ENCODE assay signal across 1 cellular context in the genomic region with DNA sequence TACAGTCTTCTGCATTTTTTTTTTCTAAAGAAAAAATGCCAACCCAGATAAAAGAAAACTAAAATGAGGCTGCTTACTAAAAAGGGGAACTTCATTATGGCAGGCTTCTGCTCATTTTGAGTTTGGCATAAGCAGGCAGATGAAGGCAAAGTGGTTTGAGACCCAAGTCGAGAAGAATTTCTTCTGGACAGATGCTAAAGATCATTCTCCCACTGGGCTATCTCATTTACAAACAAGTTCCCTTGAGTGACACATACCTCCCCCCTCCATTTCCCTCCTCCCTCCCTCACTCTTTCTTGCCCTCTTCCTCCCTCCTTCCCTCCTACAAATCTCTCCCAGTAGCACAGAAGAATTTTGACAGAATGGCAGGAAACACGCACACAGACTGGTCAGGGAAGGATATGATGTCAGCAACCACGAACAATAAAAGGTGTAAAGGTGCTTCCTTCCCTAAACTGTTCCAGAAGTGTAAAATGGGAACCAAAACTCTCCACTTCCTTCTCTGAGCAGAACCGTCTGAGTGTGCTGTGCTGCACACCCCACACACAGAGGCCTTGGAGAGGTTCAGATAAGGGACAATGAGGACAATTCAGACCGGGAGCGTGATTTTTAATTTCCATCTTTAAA.
TF ChIP-seq lines count a peak whose summit lies in the region.

No MANE protein-coding gene starts in this region.

TF ChIP-seq in HEK293, 187 proteins besides CTCF, POLR2A, EP300 and RAD21 (continued from another document and continues in another):
- TF ChIP-seq, protein P1, sequence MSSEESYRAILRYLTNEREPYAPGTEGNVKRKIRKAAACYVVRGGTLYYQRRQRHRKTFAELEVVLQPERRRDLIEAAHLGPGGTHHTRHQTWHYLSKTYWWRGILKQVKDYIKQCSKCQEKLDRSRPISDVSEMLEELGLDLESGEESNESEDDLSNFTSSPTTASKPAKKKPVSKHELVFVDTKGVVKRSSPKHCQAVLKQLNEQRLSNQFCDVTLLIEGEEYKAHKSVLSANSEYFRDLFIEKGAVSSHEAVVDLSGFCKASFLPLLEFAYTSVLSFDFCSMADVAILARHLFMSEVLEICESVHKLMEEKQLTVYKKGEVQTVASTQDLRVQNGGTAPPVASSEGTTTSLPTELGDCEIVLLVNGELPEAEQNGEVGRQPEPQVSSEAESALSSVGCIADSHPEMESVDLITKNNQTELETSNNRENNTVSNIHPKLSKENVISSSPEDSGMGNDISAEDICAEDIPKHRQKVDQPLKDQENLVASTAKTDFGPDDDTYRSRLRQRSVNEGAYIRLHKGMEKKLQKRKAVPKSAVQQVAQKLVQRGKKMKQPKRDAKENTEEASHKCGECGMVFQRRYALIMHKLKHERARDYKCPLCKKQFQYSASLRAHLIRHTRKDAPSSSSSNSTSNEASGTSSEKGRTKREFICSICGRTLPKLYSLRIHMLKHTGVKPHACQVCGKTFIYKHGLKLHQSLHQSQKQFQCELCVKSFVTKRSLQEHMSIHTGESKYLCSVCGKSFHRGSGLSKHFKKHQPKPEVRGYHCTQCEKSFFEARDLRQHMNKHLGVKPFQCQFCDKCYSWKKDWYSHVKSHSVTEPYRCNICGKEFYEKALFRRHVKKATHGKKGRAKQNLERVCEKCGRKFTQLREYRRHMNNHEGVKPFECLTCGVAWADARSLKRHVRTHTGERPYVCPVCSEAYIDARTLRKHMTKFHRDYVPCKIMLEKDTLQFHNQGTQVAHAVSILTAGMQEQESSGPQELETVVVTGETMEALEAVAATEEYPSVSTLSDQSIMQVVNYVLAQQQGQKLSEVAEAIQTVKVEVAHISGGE (tag by site-specific recombination; conservative IDR thresholded peaks at IDR 0.05; ENCODE audit: low read depth) = peak; percentile 39; the same call in 1 of the 2 replicates
- TF ChIP-seq ZBTB17 (tag by site-specific recombination; IDR thresholded peaks at IDR 0.05) (peak; percentile 50), SALL2 (tag by site-specific recombination; IDR thresholded peaks at IDR 0.05; ENCODE audit: borderline replicate concordance) (no peak), ZNF416 (tag by site-specific recombination; IDR thresholded peaks at IDR 0.05) (no peak), PRDM4 (tag by site-specific recombination; IDR thresholded peaks at IDR 0.05) (no peak), ZSCAN30 (tag by site-specific recombination; IDR thresholded peaks at IDR 0.05) (no peak), RBAK (tag by site-specific recombination; IDR thresholded peaks at IDR 0.05) (no peak), ZSCAN23 (tag by site-specific recombination; IDR thresholded peaks at IDR 0.05) (no peak), ZFP37 (tag by site-specific recombination; IDR thresholded peaks at IDR 0.05) (no peak), ZNF571 (tag by site-specific recombination; IDR thresholded peaks at IDR 0.05) (no peak), ZNF677 (tag by site-specific recombination; IDR thresholded peaks at IDR 0.05) (no peak), ZNF148 (tag by site-specific recombination; IDR thresholded peaks at IDR 0.05; ENCODE audit: borderline replicate concordance) (no peak), ZNF585B (tag by site-specific recombination; IDR thresholded peaks at IDR 0.05) (no peak), ZNF843 (tag by site-specific recombination; IDR thresholded peaks at IDR 0.05) (no peak), HOXC10 (CRISPR knock-in tag; IDR thresholded peaks at IDR 0.05) (no peak), ZNF214 (tag by site-specific recombination; IDR thresholded peaks at IDR 0.05; ENCODE audit: borderline replicate concordance) (no peak), ZNF596 (tag by site-specific recombination; IDR thresholded peaks at IDR 0.05) (no peak), ZNF354C (tag by site-specific recombination; IDR thresholded peaks at IDR 0.05; ENCODE audit: borderline replicate concordance, low read depth) (no peak), ZNF561 (tag by site-specific recombination; IDR thresholded peaks at IDR 0.05; ENCODE audit: borderline replicate concordance) (no peak), ZNF658 (tag by site-specific recombination; IDR thresholded peaks at IDR 0.05) (no peak), ZNF335 (tag by site-specific recombination; conservative IDR thresholded peaks at IDR 0.05) (no peak), ZNF558 (tag by site-specific recombination; IDR thresholded peaks at IDR 0.05) (no peak), INSM2 (tag by site-specific recombination; IDR thresholded peaks at IDR 0.05) (no peak), ZBTB21 (tag by site-specific recombination; IDR thresholded peaks at IDR 0.05) (peak; percentile 88), ZNF211 (tag by site-specific recombination; IDR thresholded peaks at IDR 0.05; ENCODE audit: low read depth) (no peak), ZNF140 (tag by site-specific recombination; IDR thresholded peaks at IDR 0.05) (no peak), ZNF654 (tag by site-specific recombination; IDR thresholded peaks at IDR 0.05; ENCODE audit: low read depth) (no peak)
- TF ChIP-seq, protein P2, sequence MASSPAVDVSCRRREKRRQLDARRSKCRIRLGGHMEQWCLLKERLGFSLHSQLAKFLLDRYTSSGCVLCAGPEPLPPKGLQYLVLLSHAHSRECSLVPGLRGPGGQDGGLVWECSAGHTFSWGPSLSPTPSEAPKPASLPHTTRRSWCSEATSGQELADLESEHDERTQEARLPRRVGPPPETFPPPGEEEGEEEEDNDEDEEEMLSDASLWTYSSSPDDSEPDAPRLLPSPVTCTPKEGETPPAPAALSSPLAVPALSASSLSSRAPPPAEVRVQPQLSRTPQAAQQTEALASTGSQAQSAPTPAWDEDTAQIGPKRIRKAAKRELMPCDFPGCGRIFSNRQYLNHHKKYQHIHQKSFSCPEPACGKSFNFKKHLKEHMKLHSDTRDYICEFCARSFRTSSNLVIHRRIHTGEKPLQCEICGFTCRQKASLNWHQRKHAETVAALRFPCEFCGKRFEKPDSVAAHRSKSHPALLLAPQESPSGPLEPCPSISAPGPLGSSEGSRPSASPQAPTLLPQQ (tag by site-specific recombination; IDR thresholded peaks at IDR 0.05) = 0 out of 2 replicates have a peak, but pooled peaks have one; percentile 35
- TF ChIP-seq, protein P3, sequence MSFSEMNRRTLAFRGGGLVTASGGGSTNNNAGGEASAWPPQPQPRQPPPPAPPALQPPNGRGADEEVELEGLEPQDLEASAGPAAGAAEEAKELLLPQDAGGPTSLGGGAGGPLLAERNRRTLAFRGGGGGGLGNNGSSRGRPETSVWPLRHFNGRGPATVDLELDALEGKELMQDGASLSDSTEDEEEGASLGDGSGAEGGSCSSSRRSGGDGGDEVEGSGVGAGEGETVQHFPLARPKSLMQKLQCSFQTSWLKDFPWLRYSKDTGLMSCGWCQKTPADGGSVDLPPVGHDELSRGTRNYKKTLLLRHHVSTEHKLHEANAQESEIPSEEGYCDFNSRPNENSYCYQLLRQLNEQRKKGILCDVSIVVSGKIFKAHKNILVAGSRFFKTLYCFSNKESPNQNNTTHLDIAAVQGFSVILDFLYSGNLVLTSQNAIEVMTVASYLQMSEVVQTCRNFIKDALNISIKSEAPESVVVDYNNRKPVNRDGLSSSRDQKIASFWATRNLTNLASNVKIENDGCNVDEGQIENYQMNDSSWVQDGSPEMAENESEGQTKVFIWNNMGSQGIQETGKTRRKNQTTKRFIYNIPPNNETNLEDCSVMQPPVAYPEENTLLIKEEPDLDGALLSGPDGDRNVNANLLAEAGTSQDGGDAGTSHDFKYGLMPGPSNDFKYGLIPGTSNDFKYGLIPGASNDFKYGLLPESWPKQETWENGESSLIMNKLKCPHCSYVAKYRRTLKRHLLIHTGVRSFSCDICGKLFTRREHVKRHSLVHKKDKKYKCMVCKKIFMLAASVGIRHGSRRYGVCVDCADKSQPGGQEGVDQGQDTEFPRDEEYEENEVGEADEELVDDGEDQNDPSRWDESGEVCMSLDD (tag by site-specific recombination; IDR thresholded peaks at IDR 0.05) = no peak
- TF ChIP-seq, protein P4, sequence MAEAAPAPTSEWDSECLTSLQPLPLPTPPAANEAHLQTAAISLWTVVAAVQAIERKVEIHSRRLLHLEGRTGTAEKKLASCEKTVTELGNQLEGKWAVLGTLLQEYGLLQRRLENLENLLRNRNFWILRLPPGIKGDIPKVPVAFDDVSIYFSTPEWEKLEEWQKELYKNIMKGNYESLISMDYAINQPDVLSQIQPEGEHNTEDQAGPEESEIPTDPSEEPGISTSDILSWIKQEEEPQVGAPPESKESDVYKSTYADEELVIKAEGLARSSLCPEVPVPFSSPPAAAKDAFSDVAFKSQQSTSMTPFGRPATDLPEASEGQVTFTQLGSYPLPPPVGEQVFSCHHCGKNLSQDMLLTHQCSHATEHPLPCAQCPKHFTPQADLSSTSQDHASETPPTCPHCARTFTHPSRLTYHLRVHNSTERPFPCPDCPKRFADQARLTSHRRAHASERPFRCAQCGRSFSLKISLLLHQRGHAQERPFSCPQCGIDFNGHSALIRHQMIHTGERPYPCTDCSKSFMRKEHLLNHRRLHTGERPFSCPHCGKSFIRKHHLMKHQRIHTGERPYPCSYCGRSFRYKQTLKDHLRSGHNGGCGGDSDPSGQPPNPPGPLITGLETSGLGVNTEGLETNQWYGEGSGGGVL (tag by site-specific recombination; IDR thresholded peaks at IDR 0.05) = peak; percentile 98
- TF ChIP-seq, protein P5, sequence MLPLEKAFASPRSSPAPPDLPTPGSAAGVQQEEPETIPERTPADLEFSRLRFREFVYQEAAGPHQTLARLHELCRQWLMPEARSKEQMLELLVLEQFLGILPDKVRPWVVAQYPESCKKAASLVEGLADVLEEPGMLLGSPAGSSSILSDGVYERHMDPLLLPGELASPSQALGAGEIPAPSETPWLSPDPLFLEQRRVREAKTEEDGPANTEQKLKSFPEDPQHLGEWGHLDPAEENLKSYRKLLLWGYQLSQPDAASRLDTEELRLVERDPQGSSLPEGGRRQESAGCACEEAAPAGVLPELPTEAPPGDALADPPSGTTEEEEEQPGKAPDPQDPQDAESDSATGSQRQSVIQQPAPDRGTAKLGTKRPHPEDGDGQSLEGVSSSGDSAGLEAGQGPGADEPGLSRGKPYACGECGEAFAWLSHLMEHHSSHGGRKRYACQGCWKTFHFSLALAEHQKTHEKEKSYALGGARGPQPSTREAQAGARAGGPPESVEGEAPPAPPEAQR (tag by site-specific recombination; IDR thresholded peaks at IDR 0.05) = no peak
- TF ChIP-seq, protein P6, sequence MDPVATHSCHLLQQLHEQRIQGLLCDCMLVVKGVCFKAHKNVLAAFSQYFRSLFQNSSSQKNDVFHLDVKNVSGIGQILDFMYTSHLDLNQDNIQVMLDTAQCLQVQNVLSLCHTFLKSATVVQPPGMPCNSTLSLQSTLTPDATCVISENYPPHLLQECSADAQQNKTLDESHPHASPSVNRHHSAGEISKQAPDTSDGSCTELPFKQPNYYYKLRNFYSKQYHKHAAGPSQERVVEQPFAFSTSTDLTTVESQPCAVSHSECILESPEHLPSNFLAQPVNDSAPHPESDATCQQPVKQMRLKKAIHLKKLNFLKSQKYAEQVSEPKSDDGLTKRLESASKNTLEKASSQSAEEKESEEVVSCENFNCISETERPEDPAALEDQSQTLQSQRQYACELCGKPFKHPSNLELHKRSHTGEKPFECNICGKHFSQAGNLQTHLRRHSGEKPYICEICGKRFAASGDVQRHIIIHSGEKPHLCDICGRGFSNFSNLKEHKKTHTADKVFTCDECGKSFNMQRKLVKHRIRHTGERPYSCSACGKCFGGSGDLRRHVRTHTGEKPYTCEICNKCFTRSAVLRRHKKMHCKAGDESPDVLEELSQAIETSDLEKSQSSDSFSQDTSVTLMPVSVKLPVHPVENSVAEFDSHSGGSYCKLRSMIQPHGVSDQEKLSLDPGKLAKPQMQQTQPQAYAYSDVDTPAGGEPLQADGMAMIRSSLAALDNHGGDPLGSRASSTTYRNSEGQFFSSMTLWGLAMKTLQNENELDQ (tag by site-specific recombination; IDR thresholded peaks at IDR 0.05; ENCODE audit: low read depth) = no peak
